ENCODE assay signal across 25 cellular contexts in genomic region chr11:36229091-36229490, GRCh38.
"Had no signal": no experiment of that assay in that cellular context is flagged by ENCODE, and none has a peak within 500 bp of the region (broad histone marks: within the 10 kb centered on the region; RNA-seq: fewer than 3 reads in every experiment).

No MANE protein-coding gene starts in this region.

- H3K4me3 ChIP-seq: ascending aorta, body of pancreas, Peyer's patch, SJSA1 had no signal

- H3K4me3 Mint-ChIP-seq: activated B cell treated with CpG ODN at 0.5 μM for 24 hours; activated CD4-positive, alpha-beta T cell treated with anti-CD3 and anti-CD28 coated beads, Interleukin-2, amount 10 ng/mL, durations not matched to agents 24 days and 14 days; activated CD8-positive, alpha-beta memory T cell treated with anti-CD3 and anti-CD28 coated beads, Interleukin-2, amount 10 ng/mL, durations not matched to agents 7 days and 5 days; activated naive CD4-positive, alpha-beta T cell treated with anti-CD3 and anti-CD28 coated beads, Interleukin-2, amount 50 U/mL, for 24 hours; activated T-cell treated with anti-CD3 and anti-CD28 coated beads, Interleukin-2, amount 50 U/mL, for 24 hours; activated T-helper 1 cell treated with anti-CD3 and anti-CD28 coated beads, Interleukin-12 subunit alpha, Interleukin-12 subunit beta, Interleukin-2, Interleukin-4 antibody, amounts not matched to agents 30 ng/mL and 10 ng/mL and 1 ng/mL, durations not matched to agents 14 hours and 24 hours and 36 hours had no signal

- H3K27me3 ChIP-seq: ascending aorta, body of pancreas, Peyer's patch, SJSA1 had no signal

- H3K9me3 ChIP-seq: ascending aorta, body of pancreas, Peyer's patch, SJSA1 had no signal

- H3K27ac ChIP-seq: body of pancreas, KMS-11, Peyer's patch, SJSA1 had no signal

- ATAC-seq: activated CD8-positive, alpha-beta memory T cell treated with anti-CD3 and anti-CD28 coated beads, Interleukin-2, amount 10 ng/mL, durations not matched to agents 7 days and 5 days; body of pancreas; SK-N-SH treated with all-trans-retinoic acid at 6 μM for 48 hours had no signal

- H3K4me1 ChIP-seq: body of pancreas, Peyer's patch had no signal

- H3K27me3 Mint-ChIP-seq: activated CD8-positive, alpha-beta memory T cell treated with anti-CD3 and anti-CD28 coated beads, Interleukin-2, amount 10 ng/mL, durations not matched to agents 7 days and 5 days; activated naive CD4-positive, alpha-beta T cell treated with anti-CD3 and anti-CD28 coated beads, Interleukin-2, amount 50 U/mL, for 24 hours had no signal

- DNase-seq: activated B cell treated with CpG ODN at 0.5 μM for 24 hours; activated CD4-positive, alpha-beta T cell treated with anti-CD3 and anti-CD28 coated beads for 1 hour; activated CD4-positive, alpha-beta T cell treated with anti-CD3 and anti-CD28 coated beads, Interleukin-2, amount 10 ng/mL, durations not matched to agents 24 days and 14 days; activated CD4-positive, alpha-beta T cell treated with anti-CD3 and anti-CD28 coated beads, Interleukin-2, amount 50 U/mL, for 48 hours; activated CD8-positive, alpha-beta memory T cell treated with anti-CD3 and anti-CD28 coated beads, Interleukin-2, amount 10 ng/mL, durations not matched to agents 7 days and 5 days; activated effector memory CD4-positive, alpha-beta T cell treated with Interleukin-2 at 50 U/mL for 16 hours; activated naive CD4-positive, alpha-beta T cell; activated T-cell treated with anti-CD3 and anti-CD28 coated beads, Interleukin-2, amount 50 U/mL, for 24 hours; body of pancreas; NCI-H1092; NCI-H1930; NCI-H2227 treated with DMSO at 0.1 percent for 48 hours; NCI-H446 treated with DMSO at 0.1 percent for 48 hours; NCI-H526 treated with DMSO at 0.1 percent for 48 hours; Peyer's patch; SHP77; SW 1271; T-helper 2 cell; T1000 had no signal

- H3K4me1 Mint-ChIP-seq: activated B cell treated with CpG ODN at 0.5 μM for 24 hours; activated CD4-positive, alpha-beta T cell treated with anti-CD3 and anti-CD28 coated beads, Interleukin-2, amount 10 ng/mL, durations not matched to agents 24 days and 14 days; activated CD8-positive, alpha-beta memory T cell treated with anti-CD3 and anti-CD28 coated beads, Interleukin-2, amount 10 ng/mL, durations not matched to agents 7 days and 5 days; activated naive CD4-positive, alpha-beta T cell treated with anti-CD3 and anti-CD28 coated beads, Interleukin-2, amount 50 U/mL, for 24 hours had no signal

- H3K27ac Mint-ChIP-seq: activated B cell treated with CpG ODN at 0.5 μM for 24 hours; activated CD4-positive, alpha-beta T cell treated with anti-CD3 and anti-CD28 coated beads, Interleukin-2, amount 10 ng/mL, durations not matched to agents 24 days and 14 days; activated CD8-positive, alpha-beta memory T cell treated with anti-CD3 and anti-CD28 coated beads, Interleukin-2, amount 10 ng/mL, durations not matched to agents 7 days and 5 days; activated naive CD4-positive, alpha-beta T cell treated with anti-CD3 and anti-CD28 coated beads, Interleukin-2, amount 50 U/mL, for 24 hours; activated T-cell treated with anti-CD3 and anti-CD28 coated beads, Interleukin-2, amount 50 U/mL, for 24 hours; activated T-helper 1 cell treated with anti-CD3 and anti-CD28 coated beads, Interleukin-12 subunit alpha, Interleukin-12 subunit beta, Interleukin-2, Interleukin-4 antibody, amounts not matched to agents 30 ng/mL and 10 ng/mL and 1 ng/mL, durations not matched to agents 14 hours and 24 hours and 36 hours had no signal

- H3K36me3 ChIP-seq: ascending aorta, Peyer's patch, SJSA1 had no signal

- H3K4me2 ChIP-seq: KMS-11 had no signal

- H3K9me3 Mint-ChIP-seq: activated B cell treated with CpG ODN at 0.5 μM for 24 hours; activated CD4-positive, alpha-beta T cell treated with anti-CD3 and anti-CD28 coated beads, Interleukin-2, amount 10 ng/mL, durations not matched to agents 24 days and 14 days; activated naive CD4-positive, alpha-beta T cell treated with anti-CD3 and anti-CD28 coated beads, Interleukin-2, amount 50 U/mL, for 24 hours; activated T-cell treated with anti-CD3 and anti-CD28 coated beads, Interleukin-2, amount 50 U/mL, for 24 hours; activated T-helper 1 cell treated with anti-CD3 and anti-CD28 coated beads, Interleukin-12 subunit alpha, Interleukin-12 subunit beta, Interleukin-2, Interleukin-4 antibody, amounts not matched to agents 30 ng/mL and 10 ng/mL and 1 ng/mL, durations not matched to agents 14 hours and 24 hours and 36 hours had no signal

- H3K36me3 Mint-ChIP-seq: activated CD8-positive, alpha-beta memory T cell treated with anti-CD3 and anti-CD28 coated beads, Interleukin-2, amount 10 ng/mL, durations not matched to agents 7 days and 5 days; activated naive CD4-positive, alpha-beta T cell treated with anti-CD3 and anti-CD28 coated beads, Interleukin-2, amount 50 U/mL, for 24 hours had no signal
